Comparison of ENCODE assay signal across 24 cellular contexts in genomic region chr3:9828801-9829755, GRCh38. TPM values are rescaled to one million over a fixed set of nuclear protein-coding genes. Genes with fewer than 3 reads are reported as not detected.
"Had no signal": no experiment of that assay in that cellular context is flagged by ENCODE, and none has a peak within 500 bp of the region (broad histone marks: within the 10 kb centered on the region; RNA-seq: fewer than 3 reads in every experiment).

No MANE protein-coding gene starts in this region.

- H3K27me3 Mint-ChIP-seq: activated CD8-positive, alpha-beta T cell treated with anti-CD3 and anti-CD28 coated beads for 36 hours; activated naive CD4-positive, alpha-beta T cell treated with anti-CD3 and anti-CD28 coated beads, Interleukin-2, amount 10 ng/mL, durations not matched to agents 7 days and 5 days; activated naive CD8-positive, alpha-beta T cell treated with anti-CD3 and anti-CD28 coated beads for 36 hours had no signal

- H3K27me3 ChIP-seq: brain microvascular endothelial cell, SJSA1 had no signal

- H3K27ac ChIP-seq: brain microvascular endothelial cell, SJSA1 had no signal

- H3K4me3 ChIP-seq: SJSA1 had no signal

- H3K9me3 Mint-ChIP-seq: activated CD8-positive, alpha-beta T cell treated with anti-CD3 and anti-CD28 coated beads for 36 hours; activated naive CD4-positive, alpha-beta T cell treated with anti-CD3 and anti-CD28 coated beads, Interleukin-2, amount 10 ng/mL, durations not matched to agents 7 days and 5 days; activated naive CD8-positive, alpha-beta T cell treated with anti-CD3 and anti-CD28 coated beads for 36 hours; activated T-cell treated with anti-CD3 and anti-CD28 coated beads, Interleukin-2, amount 50 U/mL, for 72 hours; activated T-helper 2 cell treated with anti-CD3 and anti-CD28 coated beads, Interferon-gamma antibody, Interleukin-2, Interleukin-4, amounts not matched to agents 10 μg/mL and 5 μg/mL and 100 μg/mL, durations not matched to agents 14 hours and 24 hours and 36 hours; T-helper 2 cell treated with Interferon-gamma antibody and Interleukin-4, amounts not matched to agents 5 μg/mL and 100 μg/mL, for 36 hours had no signal

- DNase-seq: activated CD4-positive, alpha-beta T cell treated with anti-CD3 and anti-CD28 coated beads for 4 hours; activated CD8-positive, alpha-beta memory T cell treated with anti-CD3 and anti-CD28 coated beads, Interleukin-2, amount 50 U/mL, for 4 hours; activated CD8-positive, alpha-beta T cell treated with anti-CD3 and anti-CD28 coated beads for 36 hours; activated gamma-delta T cell treated with Interleukin-2 at 50 U/mL for 16 hours; activated naive CD4-positive, alpha-beta T cell treated with anti-CD3 and anti-CD28 coated beads, Interleukin-2, amount 10 ng/mL, durations not matched to agents 7 days and 5 days; activated naive CD8-positive, alpha-beta T cell treated with anti-CD3 and anti-CD28 coated beads for 36 hours; activated T-cell treated with anti-CD3 and anti-CD28 coated beads, Interleukin-2, amount 50 U/mL, for 72 hours; brain microvascular endothelial cell; Kasumi-1; NCI-H1105 treated with DMSO at 0.1 percent for 48 hours; NCI-H1436 treated with DMSO at 0.1 percent for 48 hours; NCI-H187 treated with DMSO at 0.1 percent for 48 hours; NCI-H2081 treated with DMSO at 0.1 percent for 48 hours; NCI-H446; NCI-H524; SHP77; SW 1271 had no signal

- H3K27ac Mint-ChIP-seq: activated CD8-positive, alpha-beta T cell treated with anti-CD3 and anti-CD28 coated beads for 36 hours; activated naive CD4-positive, alpha-beta T cell treated with anti-CD3 and anti-CD28 coated beads, Interleukin-2, amount 10 ng/mL, durations not matched to agents 7 days and 5 days; activated naive CD8-positive, alpha-beta T cell treated with anti-CD3 and anti-CD28 coated beads for 36 hours; activated T-cell treated with anti-CD3 and anti-CD28 coated beads, Interleukin-2, amount 50 U/mL, for 72 hours; activated T-helper 2 cell treated with anti-CD3 and anti-CD28 coated beads, Interferon-gamma antibody, Interleukin-2, Interleukin-4, amounts not matched to agents 10 μg/mL and 5 μg/mL and 100 μg/mL, durations not matched to agents 14 hours and 24 hours and 36 hours; T-helper 2 cell treated with Interferon-gamma antibody and Interleukin-4, amounts not matched to agents 5 μg/mL and 100 μg/mL, for 36 hours had no signal

- ATAC-seq: activated CD4-positive, CD25-positive, alpha-beta regulatory T cell treated with anti-CD3 and anti-CD28 coated beads, Interleukin-2, amount 50 U/mL, for 24 hours; activated CD8-positive, alpha-beta T cell treated with anti-CD3 and anti-CD28 coated beads for 36 hours; activated T-cell treated with anti-CD3 and anti-CD28 coated beads, Interleukin-2, amount 50 U/mL, for 72 hours; SK-N-SH treated with all-trans-retinoic acid at 6 μM for 48 hours had no signal

- H3K4me3 Mint-ChIP-seq: activated CD8-positive, alpha-beta T cell treated with anti-CD3 and anti-CD28 coated beads for 36 hours; activated naive CD4-positive, alpha-beta T cell treated with anti-CD3 and anti-CD28 coated beads, Interleukin-2, amount 10 ng/mL, durations not matched to agents 7 days and 5 days; activated naive CD8-positive, alpha-beta T cell treated with anti-CD3 and anti-CD28 coated beads for 36 hours; activated T-cell treated with anti-CD3 and anti-CD28 coated beads, Interleukin-2, amount 50 U/mL, for 72 hours; T-helper 2 cell treated with Interferon-gamma antibody and Interleukin-4, amounts not matched to agents 5 μg/mL and 100 μg/mL, for 36 hours had no signal

- FAIRE-seq: RCC 7860 had no signal

- H3K4me1 ChIP-seq: SJSA1 had no signal

- H3K9me3 ChIP-seq: SJSA1 had no signal

RNA-seq across cellular contexts. Expression of gene CIDEC, which starts 51.0 kb away (rescaled TPM):
- total RNA-seq: activated CD8-positive, alpha-beta T cell treated with anti-CD3 and anti-CD28 coated beads for 36 hours; activated T-helper 2 cell treated with anti-CD3 and anti-CD28 coated beads, Interferon-gamma antibody, Interleukin-2, Interleukin-4, amounts not matched to agents 10 μg/mL and 5 μg/mL and 100 μg/mL, durations not matched to agents 14 hours and 24 hours and 36 hours; SJSA1; T-helper 1 cell treated with Interleukin-12 subunit alpha and Interleukin-12 subunit beta and Interleukin-4 antibody, amounts not matched to agents 30 ng/mL and 1 ng/mL, for 36 hours had no signal
